ENCODE assay signal across 9 cellular contexts in the genomic region with DNA sequence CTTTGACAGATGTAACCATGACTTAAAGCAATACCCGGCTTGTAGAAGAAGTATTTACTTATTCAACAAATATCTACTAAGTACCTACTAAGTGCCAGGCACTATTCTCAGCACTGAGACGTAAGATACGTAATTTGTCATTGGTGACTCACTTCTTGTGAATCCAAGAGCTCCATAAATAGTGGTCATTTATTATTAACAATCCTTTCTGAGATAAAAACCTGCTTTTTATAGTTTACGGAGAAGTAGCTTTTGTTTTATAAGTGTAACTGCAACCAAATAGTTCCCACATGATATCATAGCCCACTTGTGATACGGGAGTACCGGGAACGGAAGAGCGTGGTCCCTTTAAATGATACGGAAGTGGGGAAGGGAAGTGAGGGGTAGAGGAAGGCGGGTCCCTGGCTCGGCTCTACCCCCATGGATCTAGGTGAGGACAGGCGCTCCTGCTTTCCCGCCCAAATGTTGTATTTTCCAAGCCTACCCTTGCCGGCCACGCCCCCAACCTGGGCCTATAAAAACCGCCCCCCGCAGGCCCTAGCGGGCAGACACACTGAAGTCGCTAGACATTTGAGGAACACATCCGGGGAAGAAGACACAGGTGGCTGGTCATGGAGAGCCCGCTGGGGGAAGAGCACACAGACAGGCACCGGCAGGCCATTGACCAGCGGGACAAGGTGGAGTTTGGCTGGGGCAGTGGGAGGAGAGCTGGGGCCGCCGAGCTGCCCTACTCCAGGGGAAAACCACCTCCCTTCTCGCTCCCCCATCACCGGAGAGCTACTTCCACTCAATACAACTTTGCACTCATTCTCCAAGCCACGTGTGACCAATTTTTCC. TPM values are rescaled to one million over a fixed set of nuclear protein-coding genes. Genes with fewer than 3 reads are reported as not detected.
DNase-seq lines count a peak whose midpoint lies in the region; ATAC-seq, FAIRE-seq and TF ChIP-seq lines count a peak whose summit lies in the region.
"Had no signal": no experiment of that assay in that cellular context is flagged by ENCODE, and none has a peak within 500 bp of the region (broad histone marks: within the 10 kb centered on the region; RNA-seq: fewer than 3 reads in every experiment).

SAMMSON (plus strand) TSS at position 543 of the 837 bp plus-strand sequence.

- ATAC-seq in HG03457 (IDR thresholded peaks at IDR 0.05; ENCODE audit: unreplicated experiment) (no peak), HG02798 (IDR thresholded peaks at IDR 0.05; ENCODE audit: poor library complexity, unreplicated experiment) (no peak)

- TF ChIP-seq CTCF in WI38 (IDR thresholded peaks at IDR 0.05; ENCODE audit: low read depth, low read length) (no peak), left ventricle myocardium inferior (IDR thresholded peaks at IDR 0.05; ENCODE audit: borderline replicate concordance) (no peak), suprapubic skin (IDR thresholded peaks at IDR 0.05) (no peak)

- H3K4me3 ChIP-seq in WI38 (ENCODE audit: low read depth, low read length), result peak within 1 kb of the TSS; percentile 36
- H3K4me3 ChIP-seq in left ventricle myocardium inferior, result peak within 1 kb of the TSS; percentile 42
- H3K4me3 ChIP-seq in suprapubic skin, result peak within 1 kb of the TSS; percentile 22

- 84% methylated on average over 28 of the region's 28 CpGs for WGBS in suprapubic skin

- TF ChIP-seq POLR2A in suprapubic skin (IDR thresholded peaks at IDR 0.05), result no peak

- H3K9me3 ChIP-seq in left ventricle myocardium inferior (replicated peaks) (peaks cover 6% of the 10 kb centered on the region), suprapubic skin (no peaks in the 10 kb centered on the region)

- peak; percentile 49 for FAIRE-seq in HTR-8/SVneo (lab: Jason Lieb, UNC)

- H3K27me3 ChIP-seq in left ventricle myocardium inferior (ENCODE audit: low read depth), result no peaks in the 10 kb centered on the region
- no peaks in the 10 kb centered on the region for H3K27me3 ChIP-seq in suprapubic skin

- DNase-seq in HTR-8/SVneo (ENCODE audit: insufficient read length, low spot score) (peak; percentile 24), left ventricle myocardium inferior (no peak), suprapubic skin (ENCODE audit: low spot score in 2 of 2) (no peak), SIG-M5 treated with dmso at 0.1 percent for 504 hours (lab: John Stamatoyannopoulos, UW; ENCODE audit: unreplicated experiment) (no peak), NCI-H1694 treated with DMSO at 0.1 percent for 48 hours (lab: John Stamatoyannopoulos, UW) (no peak)

- intact Hi-C loops in left ventricle myocardium inferior (cut with micrococcal nuclease), result no loop called here

- H3K27ac ChIP-seq in left ventricle myocardium inferior (replicated peaks), result peak within 1 kb of the TSS; percentile 28
- peak within 1 kb of the TSS; percentile 69 for H3K27ac ChIP-seq in suprapubic skin

- no peaks in the 10 kb centered on the region for H3K4me1 ChIP-seq in left ventricle myocardium inferior
- peaks cover 4% of the 10 kb centered on the region for H3K4me1 ChIP-seq in suprapubic skin

- no peak for TF ChIP-seq EP300 in suprapubic skin (IDR thresholded peaks at IDR 0.05)

- no peaks in the 10 kb centered on the region for H3K36me3 ChIP-seq in left ventricle myocardium inferior
- no peaks in the 10 kb centered on the region for H3K36me3 ChIP-seq in suprapubic skin

RNA-seq across cellular contexts. Expression of gene SAMMSON, which starts in this region (rescaled TPM):
- total RNA-seq in left ventricle myocardium inferior, result not detected
- under 1 TPM in 1 of 4 donors, not detected in 3; 0.89 TPM for total RNA-seq in suprapubic skin
- total RNA-seq: liver had no signal
